ENCODE assay signal across 15 cellular contexts in genomic region chr1:103190746-103191145, GRCh38.
"Had no signal": no experiment of that assay in that cellular context is flagged by ENCODE, and none has a peak within 500 bp of the region (broad histone marks: within the 10 kb centered on the region; RNA-seq: fewer than 3 reads in every experiment).

No MANE protein-coding gene starts in this region.

- H3K36me3 ChIP-seq: colonic mucosa, esophagus squamous epithelium, gastrocnemius medialis, ovary had no signal

- H3K9me3 ChIP-seq: colonic mucosa, esophagus squamous epithelium, gastrocnemius medialis, ovary had no signal

- H3K27me3 ChIP-seq: colonic mucosa, esophagus squamous epithelium, gastrocnemius medialis, ovary had no signal

- ATAC-seq: gastrocnemius medialis, left lobe of liver, natural killer cell, right cardiac atrium had no signal

- DNase-seq: colonic mucosa; dermis blood vessel endothelial cell; esophagus squamous epithelium; gastrocnemius medialis; glutamatergic neuron; islet precursor cell; mammary epithelial cell; natural killer cell; nucleus accumbens; ovary; right cardiac atrium; small intestine; stimulated activated CD4-positive, alpha-beta T cell treated with anti-CD3 and anti-CD28 coated beads, Interleukin-2, amount 100 ng/mL, for 48 hours; stimulated activated naive CD4-positive, alpha-beta T cell treated with Interleukin-2 at 50 U/mL for 16 hours had no signal

- FAIRE-seq: small intestine had no signal

- H3K4me1 ChIP-seq: colonic mucosa, esophagus squamous epithelium, gastrocnemius medialis had no signal

- H3K4me3 ChIP-seq: colonic mucosa, esophagus squamous epithelium, gastrocnemius medialis, ovary had no signal
